ENCODE assay signal across 1 cellular context in genomic region chr9:114662081-114662989, GRCh38.
A peak's percentile ranks its signal among the peaks of the same experiment; 100 is the strongest.
TF ChIP-seq lines count a peak whose summit lies in the region.

No MANE protein-coding gene starts in this region.

TF ChIP-seq in K562, 482 proteins besides CTCF, POLR2A, EP300 and RAD21 (continued from another document):
- TF ChIP-seq PRDM10 (IDR thresholded peaks at IDR 0.05; ENCODE audit: partially characterized antibody) = peak; percentile 53
